25 cellular contexts compared by ENCODE assay signal in genomic region chr3:18258492-18258891, GRCh38.
A peak's percentile ranks its signal among the peaks of the same experiment; 100 is the strongest.
DNase-seq lines count a peak whose midpoint lies in the region; ATAC-seq and TF ChIP-seq lines count a peak whose summit lies in the region.
"Had no signal": no experiment of that assay in that cellular context is flagged by ENCODE, and none has a peak within 500 bp of the region (broad histone marks: within the 10 kb centered on the region; RNA-seq: fewer than 3 reads in every experiment).

No MANE protein-coding gene starts in this region.

- peak; percentile 92 for ATAC-seq in GM18511 (IDR thresholded peaks at IDR 0.05; ENCODE audit: unreplicated experiment)
- ATAC-seq in GM19395 (IDR thresholded peaks at IDR 0.05; ENCODE audit: unreplicated experiment), result peak; percentile 88
- peak; percentile 72 for ATAC-seq in HG02938 (IDR thresholded peaks at IDR 0.05; ENCODE audit: unreplicated experiment)
- ATAC-seq: foreskin keratinocyte; right cardiac atrium; stimulated activated naive B cell treated with anti-CD40 and anti-IgM and Interleukin-4, amounts not matched to agents 10 μg/mL and 1 μg/mL and 100 μg/mL, for 72 hours had no signal

- DNase-seq in MM.1S, result peak; percentile 62
- no peak for DNase-seq in SKM-1 (lab: John Stamatoyannopoulos, UW; ENCODE audit: unreplicated experiment)
- no peak for DNase-seq in COLO668 (lab: John Stamatoyannopoulos, UW; ENCODE audit: unreplicated experiment)
- no peak for DNase-seq in CD1c-positive myeloid dendritic cell (ENCODE audit: extremely low spot score)
- DNase-seq: activated CD4-positive, alpha-beta T cell treated with anti-CD3 and anti-CD28 coated beads for 4 hours; activated gamma-delta T cell treated with Interleukin-2 at 50 U/mL for 16 hours; amniotic stem cell; CD4-positive, alpha-beta memory T cell; DMS79; dorsolateral prefrontal cortex; foreskin keratinocyte; GOT3; Karpas-422; kidney; NCI-H1092 treated with DMSO at 0.1 percent for 48 hours; NCI-H2081 treated with DMSO at 0.1 percent for 48 hours; NCI-H510A; nucleus accumbens; right cardiac atrium; stimulated activated naive B cell treated with anti-CD40 and anti-IgM and Interleukin-4, amounts not matched to agents 10 μg/mL and 1 μg/mL and 100 μg/mL, for 72 hours; tibial artery had no signal

- H3K4me2 ChIP-seq in MM.1S (ENCODE audit: low read depth, low read length), result no peak overlapping the region

- no peaks in the 10 kb centered on the region for H3K4me1 ChIP-seq in MM.1S (ENCODE audit: low read length)
- H3K4me1 ChIP-seq: foreskin keratinocyte, tibial artery had no signal

- no peak overlapping the region for H3K9ac ChIP-seq in MM.1S (ENCODE audit: low read length)

- H3K4me3 ChIP-seq in MM.1S (ENCODE audit: low read length), result no peak overlapping the region
- H3K4me3 ChIP-seq: cardiac muscle cell, dorsolateral prefrontal cortex, tibial artery had no signal

- H4K20me1 ChIP-seq in MM.1S (ENCODE audit: insufficient read depth, low read length), result no peaks in the 10 kb centered on the region

- H3F3A ChIP-seq in MM.1S (ENCODE audit: insufficient read depth, low read length), result no peaks in the 10 kb centered on the region

- H3K27me3 ChIP-seq in MM.1S (replicated peaks; ENCODE audit: insufficient read depth, low read length), result no peaks in the 10 kb centered on the region
- H3K27me3 ChIP-seq: cardiac muscle cell, dorsolateral prefrontal cortex, foreskin keratinocyte, tibial artery had no signal

- H2AFZ ChIP-seq in MM.1S (ENCODE audit: low read length), result no peak overlapping the region

- TF ChIP-seq CTCF in MM.1S (IDR thresholded peaks at IDR 0.05; ENCODE audit: low read length), result no peak

- H3K9me2 ChIP-seq in MM.1S (replicated peaks; ENCODE audit: insufficient read depth, low read length), result no peaks in the 10 kb centered on the region

- H3K36me3 ChIP-seq in MM.1S (replicated peaks; ENCODE audit: insufficient read depth, low read length), result no peaks in the 10 kb centered on the region
- H3K36me3 ChIP-seq: cardiac muscle cell, tibial artery had no signal

- no peaks in the 10 kb centered on the region for H3K79me2 ChIP-seq in MM.1S (ENCODE audit: low read length)

- no peaks in the 10 kb centered on the region for H3K9me3 ChIP-seq in MM.1S (replicated peaks; ENCODE audit: insufficient read depth, low read length)
- H3K9me3 ChIP-seq: tibial artery had no signal

- H3K27ac ChIP-seq in MM.1S (ENCODE audit: low read length), result no peak overlapping the region
- H3K27ac ChIP-seq: cardiac muscle cell, dorsolateral prefrontal cortex, foreskin keratinocyte, tibial artery had no signal
